ENCODE assay signal across 14 cellular contexts in genomic region chr3:43534676-43535075, GRCh38.
DNase-seq lines count a peak whose midpoint lies in the region; ATAC-seq and TF ChIP-seq lines count a peak whose summit lies in the region.
"Had no signal": no experiment of that assay in that cellular context is flagged by ENCODE, and none has a peak within 500 bp of the region (broad histone marks: within the 10 kb centered on the region; RNA-seq: fewer than 3 reads in every experiment).

No MANE protein-coding gene starts in this region.

- no peak for TF ChIP-seq CTCF in epithelial cell of esophagus (IDR thresholded peaks at IDR 0.05; ENCODE audit: insufficient read depth, low read depth, low read length, missing control alignments)

- H3K4me3 ChIP-seq in epithelial cell of esophagus (ENCODE audit: low read length), result no peak overlapping the region
- H3K4me3 ChIP-seq: GM23338 had no signal

- H3K27ac Mint-ChIP-seq in activated T-cell treated with anti-CD3 and anti-CD28 coated beads, Interleukin-2, amount 50 U/mL, for 72 hours, result no peak overlapping the region
- no peak overlapping the region for H3K27ac Mint-ChIP-seq in activated T-cell treated with anti-CD3 and anti-CD28 coated beads, Interleukin-2, amount 50 U/mL, for 24 hours
- no peak overlapping the region for H3K27ac Mint-ChIP-seq in stimulated activated effector memory CD8-positive, alpha-beta T cell treated with anti-CD3 and anti-CD28 coated beads, Interleukin-12 subunit alpha, Interleukin-12 subunit beta, amount 100 ng/mL, for 72 hours
- H3K27ac Mint-ChIP-seq: CD4-positive, alpha-beta T cell; GM23338 had no signal

- H3K4me3 Mint-ChIP-seq in activated T-cell treated with anti-CD3 and anti-CD28 coated beads, Interleukin-2, amount 50 U/mL, for 72 hours, result no peak overlapping the region
- H3K4me3 Mint-ChIP-seq in activated T-cell treated with anti-CD3 and anti-CD28 coated beads, Interleukin-2, amount 50 U/mL, for 24 hours, result no peak overlapping the region
- no peak overlapping the region for H3K4me3 Mint-ChIP-seq in stimulated activated effector memory CD8-positive, alpha-beta T cell treated with anti-CD3 and anti-CD28 coated beads, Interleukin-12 subunit alpha, Interleukin-12 subunit beta, amount 100 ng/mL, for 72 hours
- H3K4me3 Mint-ChIP-seq: CD4-positive, alpha-beta T cell; GM23338 had no signal

- no peaks in the 10 kb centered on the region for H3K27me3 Mint-ChIP-seq in activated T-cell treated with anti-CD3 and anti-CD28 coated beads, Interleukin-2, amount 50 U/mL, for 72 hours (ENCODE audit: low read depth)
- H3K27me3 Mint-ChIP-seq in activated T-cell treated with anti-CD3 and anti-CD28 coated beads, Interleukin-2, amount 50 U/mL, for 24 hours, result no peaks in the 10 kb centered on the region
- H3K27me3 Mint-ChIP-seq: CD4-positive, alpha-beta T cell had no signal

- no peaks in the 10 kb centered on the region for H3K36me3 Mint-ChIP-seq in activated T-cell treated with anti-CD3 and anti-CD28 coated beads, Interleukin-2, amount 50 U/mL, for 72 hours (ENCODE audit: insufficient read depth in 2 of 2)
- no peaks in the 10 kb centered on the region for H3K36me3 Mint-ChIP-seq in activated T-cell treated with anti-CD3 and anti-CD28 coated beads, Interleukin-2, amount 50 U/mL, for 24 hours (ENCODE audit: low read depth)
- no peaks in the 10 kb centered on the region for H3K36me3 Mint-ChIP-seq in stimulated activated effector memory CD8-positive, alpha-beta T cell treated with anti-CD3 and anti-CD28 coated beads, Interleukin-12 subunit alpha, Interleukin-12 subunit beta, amount 100 ng/mL, for 72 hours

- peaks cover 14% of the 10 kb centered on the region for H3K4me1 Mint-ChIP-seq in activated T-cell treated with anti-CD3 and anti-CD28 coated beads, Interleukin-2, amount 50 U/mL, for 72 hours (ENCODE audit: low read depth)
- H3K4me1 Mint-ChIP-seq in activated T-cell treated with anti-CD3 and anti-CD28 coated beads, Interleukin-2, amount 50 U/mL, for 24 hours (ENCODE audit: low read depth), result peaks cover 12% of the 10 kb centered on the region
- no peaks in the 10 kb centered on the region for H3K4me1 Mint-ChIP-seq in stimulated activated effector memory CD8-positive, alpha-beta T cell treated with anti-CD3 and anti-CD28 coated beads, Interleukin-12 subunit alpha, Interleukin-12 subunit beta, amount 100 ng/mL, for 72 hours

- peak; percentile 27 to 41 for ATAC-seq in activated T-cell treated with anti-CD3 and anti-CD28 coated beads, Interleukin-2, amount 50 U/mL, for 72 hours (replicated peaks in 1 of 2)
- ATAC-seq in stimulated activated effector memory CD8-positive, alpha-beta T cell treated with anti-CD3 and anti-CD28 coated beads, Interleukin-12 subunit alpha, Interleukin-12 subunit beta, amount 100 ng/mL, for 72 hours, result peak; percentile 37
- ATAC-seq: GM23338 had no signal

- DNase-seq in activated T-cell treated with anti-CD3 and anti-CD28 coated beads, Interleukin-2, amount 50 U/mL, for 72 hours, result no peak
- no peak for DNase-seq in activated T-cell treated with anti-CD3 and anti-CD28 coated beads, Interleukin-2, amount 50 U/mL, for 24 hours
- peak; percentile 69 for DNase-seq in epithelial cell of esophagus (ENCODE audit: low read depth)
- peak; percentile 13 for DNase-seq in kidney tubule cell (ENCODE audit: low spot score)
- DNase-seq in stimulated activated effector memory CD8-positive, alpha-beta T cell treated with anti-CD3 and anti-CD28 coated beads, Interleukin-12 subunit alpha, Interleukin-12 subunit beta, amount 100 ng/mL, for 72 hours (ENCODE audit: low spot score in 2 of 2), result no peak
- no peak for DNase-seq in inferior parietal cortex (ENCODE audit: extremely low spot score)
- DNase-seq in GF-D8 (lab: John Stamatoyannopoulos, UW), result no peak
- DNase-seq: ACHN; BE2C; C1 segment of cervical spinal cord; Caco-2; CD4-positive, alpha-beta T cell; HCEC 1CT had no signal

- H3K9me3 Mint-ChIP-seq in activated T-cell treated with anti-CD3 and anti-CD28 coated beads, Interleukin-2, amount 50 U/mL, for 72 hours, result no peaks in the 10 kb centered on the region
- H3K9me3 Mint-ChIP-seq in activated T-cell treated with anti-CD3 and anti-CD28 coated beads, Interleukin-2, amount 50 U/mL, for 24 hours, result no peaks in the 10 kb centered on the region
- no peaks in the 10 kb centered on the region for H3K9me3 Mint-ChIP-seq in stimulated activated effector memory CD8-positive, alpha-beta T cell treated with anti-CD3 and anti-CD28 coated beads, Interleukin-12 subunit alpha, Interleukin-12 subunit beta, amount 100 ng/mL, for 72 hours
- H3K9me3 Mint-ChIP-seq: CD4-positive, alpha-beta T cell; GM23338 had no signal

Comparison
In these comparisons a context has a peak if more than half of its experiments do, and no peak if none do; other contexts are left out.
1. DNase-seq: peak in epithelial cell of esophagus (single experiment) and kidney tubule cell (single experiment); none in activated T-cell treated with anti-CD3 and anti-CD28 coated beads, Interleukin-2, amount 50 U/mL, for 72 hours (0 of 2), activated T-cell treated with anti-CD3 and anti-CD28 coated beads, Interleukin-2, amount 50 U/mL, for 24 hours (single experiment), stimulated activated effector memory CD8-positive, alpha-beta T cell treated with anti-CD3 and anti-CD28 coated beads, Interleukin-12 subunit alpha, Interleukin-12 subunit beta, amount 100 ng/mL, for 72 hours (0 of 2), inferior parietal cortex (single experiment) and GF-D8 (single experiment).